Comparison of ENCODE assay signal across 8 cellular contexts in the genomic region with DNA sequence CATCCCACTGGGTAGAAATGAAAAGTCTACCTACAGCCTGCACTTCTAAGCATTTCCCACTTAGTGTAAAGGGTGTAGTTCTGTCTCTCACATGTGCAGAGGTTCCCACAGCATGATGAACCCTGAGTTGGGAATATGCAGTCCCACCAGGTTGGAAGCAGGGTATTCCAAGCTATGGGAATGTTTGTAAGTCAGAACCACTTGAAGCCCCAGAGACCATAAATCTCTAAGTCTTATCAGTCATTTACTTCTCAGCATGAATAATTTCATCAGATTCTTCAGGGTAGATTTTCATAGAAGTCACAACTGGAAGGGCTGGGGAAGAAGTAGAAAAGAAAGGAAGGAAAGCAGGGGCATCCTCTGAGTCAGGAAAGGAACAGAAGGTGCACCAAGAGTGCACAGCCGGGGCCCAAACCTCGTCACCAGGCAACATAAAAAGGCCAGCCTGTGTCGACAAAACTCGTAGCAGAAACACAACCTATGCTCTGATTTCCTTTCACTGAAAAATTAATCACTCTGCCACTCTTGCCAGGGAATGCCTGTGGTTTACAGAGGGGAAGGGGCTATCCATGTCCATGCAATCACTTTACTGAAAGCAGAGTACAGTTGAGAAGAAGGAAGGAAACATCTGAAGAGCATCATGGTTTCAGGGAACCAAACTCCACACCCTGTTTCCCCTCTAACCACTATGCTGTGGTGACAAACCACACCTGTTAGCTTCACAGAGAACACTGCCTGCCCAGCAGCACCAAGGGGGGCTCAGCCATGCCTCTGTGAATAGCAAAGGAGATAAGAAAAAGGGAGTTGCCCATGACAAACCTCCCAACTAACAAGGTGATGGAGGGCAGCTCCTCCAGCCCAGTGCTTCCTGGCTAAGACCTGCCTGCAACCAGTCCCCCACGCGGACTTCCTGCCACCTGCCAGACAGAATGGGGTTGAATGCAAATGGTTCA. TPM values are rescaled to one million over a fixed set of nuclear protein-coding genes. Genes with fewer than 3 reads are reported as not detected.
DNase-seq lines count a peak whose midpoint lies in the region; ATAC-seq and TF ChIP-seq lines count a peak whose summit lies in the region.

No MANE protein-coding gene starts in this region.

- H3K27ac ChIP-seq in psoas muscle, result peak overlapping the region; percentile 74

- H3K4me3 Mint-ChIP-seq in central memory CD8-positive, alpha-beta T cell, result peak overlapping the region; percentile 72
- no peak overlapping the region for H3K4me3 Mint-ChIP-seq in osteocyte (ENCODE audit: unreplicated experiment)

- no peaks in the 10 kb centered on the region for H3K27me3 Mint-ChIP-seq in central memory CD8-positive, alpha-beta T cell
- H3K27me3 Mint-ChIP-seq in osteocyte (ENCODE audit: unreplicated experiment), result no peaks in the 10 kb centered on the region

- 62 to 68% (median 64%) methylated on average over 6 of the region's 6 CpGs for WGBS in psoas muscle, 3 donors

- peaks cover 80% of the 10 kb centered on the region for H3K4me1 Mint-ChIP-seq in central memory CD8-positive, alpha-beta T cell
- peaks cover 9% of the 10 kb centered on the region for H3K4me1 Mint-ChIP-seq in osteocyte (ENCODE audit: unreplicated experiment)

- peaks cover 33% of the 10 kb centered on the region for H3K4me1 ChIP-seq in psoas muscle

- no peaks in the 10 kb centered on the region for H3K36me3 ChIP-seq in psoas muscle (ENCODE audit: insufficient read depth in 1 of 2, low read depth in 1 of 2)

- no peaks in the 10 kb centered on the region for H3K9me3 ChIP-seq in psoas muscle

- peak in 4 of 5 experiments; percentile 31 to 91 (median 74) for DNase-seq in T-helper 2 cell
- DNase-seq in central memory CD8-positive, alpha-beta T cell (ENCODE audit: low spot score in 2 of 2), result peak; percentile 51 to 77
- DNase-seq in psoas muscle, result no peak
- DNase-seq in DMS114 treated with DMSO at 0.1 percent for 48 hours (lab: John Stamatoyannopoulos, UW; ENCODE audit: unreplicated experiment), result no peak
- no peak for DNase-seq in NCI-H526 treated with DMSO at 0.1 percent for 48 hours (lab: John Stamatoyannopoulos, UW)
- DNase-seq in osteocyte (ENCODE audit: extremely low spot score, unreplicated experiment), result no peak

- intact Hi-C loops in psoas muscle (cut with DNase I), result no loop called here

- TF ChIP-seq CTCF in psoas muscle (IDR thresholded peaks at IDR 0.05) (no peak), osteocyte (IDR thresholded peaks at IDR 0.05) (no peak)

- ATAC-seq in GM19035 (IDR thresholded peaks at IDR 0.05; ENCODE audit: unreplicated experiment) (peak; percentile 79), HG03045 (IDR thresholded peaks at IDR 0.05; ENCODE audit: unreplicated experiment) (peak; percentile 84), psoas muscle (no peak)
- peak; percentile 94 for ATAC-seq in central memory CD8-positive, alpha-beta T cell (replicated peaks; ENCODE audit: extremely low read depth, poor library complexity, severe bottlenecking)

- peaks cover 14% of the 10 kb centered on the region for H3K36me3 Mint-ChIP-seq in central memory CD8-positive, alpha-beta T cell (ENCODE audit: insufficient read depth)
- H3K36me3 Mint-ChIP-seq in osteocyte (ENCODE audit: unreplicated experiment), result no peaks in the 10 kb centered on the region

- H3K9me3 Mint-ChIP-seq in central memory CD8-positive, alpha-beta T cell, result no peaks in the 10 kb centered on the region
- H3K9me3 Mint-ChIP-seq in osteocyte (ENCODE audit: unreplicated experiment), result no peaks in the 10 kb centered on the region

- H3K27me3 ChIP-seq in psoas muscle (ENCODE audit: insufficient read depth in 3 of 3, low read length in 2 of 3), result no peaks in the 10 kb centered on the region

- H3K4me3 ChIP-seq in psoas muscle, result no peak overlapping the region

- peak overlapping the region; percentile 83 for H3K27ac Mint-ChIP-seq in central memory CD8-positive, alpha-beta T cell (ENCODE audit: low read depth)
- no peak overlapping the region for H3K27ac Mint-ChIP-seq in osteocyte (ENCODE audit: unreplicated experiment)

RNA-seq across cellular contexts. Expression of a gene that starts 40.5 kb away (rescaled TPM):
- 10 to 100 TPM; 14.4 to 57.1 (median 23.6) TPM for total RNA-seq in psoas muscle
- polyA plus RNA-seq in psoas muscle, result 10 to 100 TPM; 42.8 to 63.0 (median 59.2) TPM
- total RNA-seq in osteocyte, result 4.5 and 5.9 TPM in 2 replicates

Comparison
In these comparisons a context has a peak if more than half of its experiments do, and no peak if none do; other contexts are left out.
1. ATAC-seq: peak in GM19035 (single experiment), HG03045 (single experiment) and central memory CD8-positive, alpha-beta T cell (single experiment); none in psoas muscle (0 of 4).
2. DNase-seq: peak in T-helper 2 cell (4 of 5) and central memory CD8-positive, alpha-beta T cell (2 of 2); none in psoas muscle (0 of 2), DMS114 treated with DMSO at 0.1 percent for 48 hours (single experiment), NCI-H526 treated with DMSO at 0.1 percent for 48 hours (single experiment) and osteocyte (single experiment).